ENCODE assay signal across 8 cellular contexts in the genomic region with DNA sequence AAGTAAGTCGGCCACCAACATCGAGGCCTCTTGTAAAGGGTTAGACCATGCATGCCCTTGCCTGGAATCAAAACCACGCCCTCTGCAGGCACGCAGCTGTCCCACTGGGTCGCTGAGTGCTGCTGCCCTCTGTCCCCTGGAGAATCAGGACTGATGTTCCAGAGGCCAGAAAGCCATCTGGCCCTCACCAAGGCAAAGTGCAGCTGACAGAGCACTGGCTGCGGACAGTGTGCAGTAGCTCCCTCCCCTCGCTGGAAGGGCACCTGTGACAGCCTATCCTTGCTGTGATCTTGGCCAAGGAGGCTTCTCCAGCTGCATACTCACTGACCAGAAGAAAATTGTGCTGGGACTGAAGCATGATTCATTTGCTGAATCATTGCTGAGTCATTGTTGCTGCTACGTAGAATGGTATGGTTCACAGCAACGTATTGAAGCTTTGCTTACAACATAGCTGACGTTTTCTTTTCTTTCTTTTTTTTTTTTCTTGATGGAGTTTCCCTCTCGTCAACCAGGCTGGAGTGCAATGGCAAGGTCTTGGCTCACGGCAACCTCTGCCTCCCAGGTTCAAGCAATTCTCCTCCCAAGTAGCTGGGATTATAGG. TPM values are rescaled to one million over a fixed set of nuclear protein-coding genes. Genes with fewer than 3 reads are reported as not detected.
DNase-seq lines count a peak whose midpoint lies in the region; ATAC-seq and TF ChIP-seq lines count a peak whose summit lies in the region.

No MANE protein-coding gene starts in this region.

- no peak overlapping the region for H3K27ac ChIP-seq in sigmoid colon
- H3K27ac ChIP-seq in testis, result no peak overlapping the region

- H3K36me3 ChIP-seq in sigmoid colon (no peaks in the 10 kb centered on the region), testis (ENCODE audit: low read depth, missing control alignments) (no peaks in the 10 kb centered on the region)

- 65 to 78% methylated on average over 12 of the region's 12 CpGs for WGBS in sigmoid colon, 2 donors
- WGBS in testis, 2 donors, result 68 to 77% methylated on average over 12 of the region's 12 CpGs

- TF ChIP-seq CTCF in cardiac fibroblast (IDR thresholded peaks at IDR 0.05; ENCODE audit: low read depth, low read length) (no peak), omental fat pad (IDR thresholded peaks at IDR 0.05) (no peak), sigmoid colon (IDR thresholded peaks at IDR 0.05) (no peak), testis (IDR thresholded peaks at IDR 0.05) (no peak)

- H3K4me3 ChIP-seq in cardiac fibroblast (replicated peaks in 1 of 2; ENCODE audit: low read depth in 2 of 2, low read length in 2 of 2), result peak overlapping the region in 1 of 2 donors; percentile 10
- no peak overlapping the region for H3K4me3 ChIP-seq in sigmoid colon
- no peak overlapping the region for H3K4me3 ChIP-seq in testis

- H3K4me1 ChIP-seq in sigmoid colon (peaks cover 0 to 5% (median 0%) of the 10 kb centered on the region in 4 donors), testis (no peaks in the 10 kb centered on the region)

- intact Hi-C loops in sigmoid colon (cut with DNase I) (no loop called here), testis (cut with DNase I; ENCODE audit: low total_unique reads) (no loop called here)

- H3K27me3 ChIP-seq in sigmoid colon, result no peaks in the 10 kb centered on the region
- H3K27me3 ChIP-seq in testis, result no peaks in the 10 kb centered on the region

- ATAC-seq in omental fat pad (ENCODE audit: low FRiP score) (peak; percentile 70), HG03571 (IDR thresholded peaks at IDR 0.05; ENCODE audit: unreplicated experiment) (no peak)

- TF ChIP-seq EP300 in sigmoid colon (IDR thresholded peaks at IDR 0.05), result no peak

- DNase-seq in GF-D8 (lab: John Stamatoyannopoulos, UW) (peak; percentile 76), NCI-H69 (lab: John Stamatoyannopoulos, UW) (peak; percentile 44), cardiac fibroblast (ENCODE audit: low read depth in 2 of 2) (peak; percentile 96 to 99), omental fat pad (ENCODE audit: low spot score) (no peak), sigmoid colon (no peak), testis (no peak), GM19240 (ENCODE audit: insufficient read length, low spot score) (no peak)

- no peaks in the 10 kb centered on the region for H3K9me3 ChIP-seq in sigmoid colon
- H3K9me3 ChIP-seq in testis, result no peaks in the 10 kb centered on the region

- TF ChIP-seq POLR2A in sigmoid colon (IDR thresholded peaks at IDR 0.05) (no peak), testis (IDR thresholded peaks at IDR 0.05) (no peak)

RNA-seq across cellular contexts. Expression of a gene that starts 30.4 kb away (rescaled TPM):
- total RNA-seq in omental fat pad (under 1 TPM in 3 of 4 donors, not detected in 1; 0.44 to 0.79 (median 0.60) TPM), sigmoid colon (under 1 TPM in 1 of 4 donors, not detected in 3; 0.36 TPM), testis (1 to 10 TPM; 1.2 to 3.3 TPM)
- polyA plus RNA-seq in sigmoid colon (10 to 100 TPM; 42.7 to 77.2 (median 57.1) TPM), testis (ENCODE audit: insufficient read depth, low read depth, low replicate concordance) (4.1 TPM)

Comparison
In these comparisons a context has a peak if more than half of its experiments do, and no peak if none do; other contexts are left out.
1. DNase-seq: peak in GF-D8 (single experiment), NCI-H69 (single experiment) and cardiac fibroblast (2 of 2); none in omental fat pad (single experiment), sigmoid colon (single experiment), testis (single experiment) and GM19240 (single experiment).